ENCODE assay signal across 30 cellular contexts in genomic region chr4:37475776-37476175, GRCh38.
"Had no signal": no experiment of that assay in that cellular context is flagged by ENCODE, and none has a peak within 500 bp of the region (broad histone marks: within the 10 kb centered on the region; RNA-seq: fewer than 3 reads in every experiment).

No MANE protein-coding gene starts in this region.

- H3K27ac ChIP-seq: adrenal gland, Peyer's patch, RWPE1, WERI-Rb-1 had no signal

- ATAC-seq: activated CD8-positive, alpha-beta T cell treated with anti-CD3 and anti-CD28 coated beads, Interleukin-2, amount 10 ng/mL, durations not matched to agents 7 days and 5 days; activated naive CD4-positive, alpha-beta T cell treated with anti-CD3 and anti-CD28 coated beads, Interleukin-2, amount 50 U/mL, for 72 hours; Right ventricle myocardium inferior had no signal

- H3K9me3 Mint-ChIP-seq: activated naive CD4-positive, alpha-beta T cell treated with anti-CD3 and anti-CD28 coated beads for 36 hours; activated naive CD4-positive, alpha-beta T cell treated with anti-CD3 and anti-CD28 coated beads, Interleukin-2, amount 50 U/mL, for 72 hours; activated T-cell treated with anti-CD3 and anti-CD28 coated beads, Interleukin-2, amount 50 U/mL, for 24 hours; activated T-helper 2 cell treated with anti-CD3 and anti-CD28 coated beads, Interferon-gamma antibody, Interleukin-2, Interleukin-4, amounts not matched to agents 10 μg/mL and 5 μg/mL and 100 μg/mL, durations not matched to agents 14 hours and 24 hours and 36 hours; brain had no signal

- H3K4me1 ChIP-seq: adrenal gland, Peyer's patch had no signal

- H3K27ac Mint-ChIP-seq: activated CD4-positive, alpha-beta T cell treated with anti-CD3 and anti-CD28 coated beads, Interleukin-2, amount 10 ng/mL, durations not matched to agents 24 days and 14 days; activated CD8-positive, alpha-beta T cell treated with anti-CD3 and anti-CD28 coated beads, Interleukin-2, amount 10 ng/mL, durations not matched to agents 7 days and 5 days; activated naive CD4-positive, alpha-beta T cell treated with anti-CD3 and anti-CD28 coated beads for 36 hours; activated naive CD4-positive, alpha-beta T cell treated with anti-CD3 and anti-CD28 coated beads, Interleukin-2, amount 50 U/mL, for 72 hours; activated T-cell treated with anti-CD3 and anti-CD28 coated beads, Interleukin-2, amount 50 U/mL, for 24 hours; activated T-helper 2 cell treated with anti-CD3 and anti-CD28 coated beads, Interferon-gamma antibody, Interleukin-2, Interleukin-4, amounts not matched to agents 10 μg/mL and 5 μg/mL and 100 μg/mL, durations not matched to agents 14 hours and 24 hours and 36 hours; brain had no signal

- H3K36me3 Mint-ChIP-seq: activated naive CD4-positive, alpha-beta T cell treated with anti-CD3 and anti-CD28 coated beads, Interleukin-2, amount 50 U/mL, for 72 hours; brain had no signal

- H3K4me3 Mint-ChIP-seq: activated CD4-positive, alpha-beta T cell treated with anti-CD3 and anti-CD28 coated beads, Interleukin-2, amount 10 ng/mL, durations not matched to agents 24 days and 14 days; activated CD8-positive, alpha-beta T cell treated with anti-CD3 and anti-CD28 coated beads, Interleukin-2, amount 10 ng/mL, durations not matched to agents 7 days and 5 days; activated naive CD4-positive, alpha-beta T cell treated with anti-CD3 and anti-CD28 coated beads for 36 hours; activated T-cell treated with anti-CD3 and anti-CD28 coated beads, Interleukin-2, amount 50 U/mL, for 24 hours; brain had no signal

- H3K4me1 Mint-ChIP-seq: activated CD4-positive, alpha-beta T cell treated with anti-CD3 and anti-CD28 coated beads, Interleukin-2, amount 10 ng/mL, durations not matched to agents 24 days and 14 days; brain had no signal

- DNase-seq: activated CD4-positive, alpha-beta T cell treated with anti-CD3 and anti-CD28 coated beads, Interleukin-2, amount 10 ng/mL, durations not matched to agents 24 days and 14 days; activated CD4-positive, alpha-beta T cell treated with anti-CD3 and anti-CD28 coated beads, Interleukin-2, amount 50 U/mL, for 4 hours; activated CD8-positive, alpha-beta T cell treated with anti-CD3 and anti-CD28 coated beads, Interleukin-2, amount 10 ng/mL, durations not matched to agents 7 days and 5 days; activated gamma-delta T cell treated with Interleukin-2 at 50 U/mL for 16 hours; activated naive CD4-positive, alpha-beta T cell treated with anti-CD3 and anti-CD28 coated beads for 36 hours; activated T-cell treated with anti-CD3 and anti-CD28 coated beads, Interleukin-2, amount 50 U/mL, for 24 hours; adrenal gland; anterior cingulate cortex; caudate nucleus; cerebellar nuclear complex; MM.1S; MV-4-11; NCI-H1092; NCI-H1436 treated with DMSO at 0.1 percent for 48 hours; NCI-H1694 treated with DMSO at 0.1 percent for 48 hours; NCI-H2029; NCI-H345; NCI-H524 treated with DMSO at 0.1 percent for 48 hours; Peyer's patch; SW 1271; T-helper 1 cell; T-helper 2 cell; T-helper 9 cell; WERI-Rb-1 had no signal

- H3K4me3 ChIP-seq: adrenal gland, Peyer's patch had no signal

- FAIRE-seq: bronchial epithelial cell had no signal

- H3K27me3 ChIP-seq: adrenal gland, Peyer's patch had no signal

- H3K9me3 ChIP-seq: adrenal gland, Peyer's patch had no signal

- H3K36me3 ChIP-seq: adrenal gland, Peyer's patch, WERI-Rb-1 had no signal
